ENCODE assay signal across 8 cellular contexts in the genomic region with DNA sequence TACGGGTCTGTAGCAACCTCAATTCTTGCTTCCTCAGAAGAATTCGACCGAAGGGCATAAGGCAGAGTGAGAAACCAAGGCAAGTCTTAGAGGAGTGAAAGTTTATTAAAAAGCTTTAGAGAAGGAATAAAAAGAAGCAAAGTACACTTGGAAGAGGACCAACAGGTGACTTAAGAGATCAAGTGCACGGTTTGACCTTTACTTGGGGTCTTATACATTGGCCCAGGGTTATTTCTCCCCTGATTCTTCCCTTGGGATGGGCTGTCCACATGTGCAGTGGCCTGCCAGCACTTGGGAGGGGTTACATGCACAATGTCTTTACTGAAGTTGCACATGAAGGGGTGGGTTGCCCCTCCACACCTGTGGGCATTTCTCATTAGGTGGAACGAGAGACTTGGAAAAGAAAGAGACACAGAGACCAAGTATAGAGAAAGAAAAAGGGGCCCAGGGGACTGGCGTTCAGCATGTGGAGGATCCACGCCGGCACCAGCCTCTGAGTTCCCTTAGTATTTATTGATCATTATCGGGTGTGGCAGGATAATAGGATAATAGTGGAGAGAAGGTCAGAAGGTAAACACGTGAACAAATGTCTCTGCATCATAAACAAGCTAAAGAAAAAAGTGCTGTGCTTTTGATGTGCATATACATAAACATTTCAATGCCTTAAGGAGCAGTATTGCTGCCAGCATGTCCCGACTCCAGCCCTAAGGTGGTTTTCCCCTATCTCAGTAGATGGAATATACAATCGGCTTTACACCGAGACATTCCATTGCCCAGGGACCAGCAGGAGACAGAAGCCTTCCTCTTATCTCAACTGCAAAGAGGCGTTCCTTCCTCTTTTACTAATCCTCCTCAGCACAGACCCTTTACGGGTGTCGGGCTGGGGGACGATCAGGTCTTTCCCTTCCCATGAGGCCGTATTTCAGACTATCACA. TPM values are rescaled to one million over a fixed set of nuclear protein-coding genes. Genes with fewer than 3 reads are reported as not detected.
DNase-seq lines count a peak whose midpoint lies in the region; ATAC-seq and TF ChIP-seq lines count a peak whose summit lies in the region.
"Not testable (repeated sequence)": the region's sequence is repeated elsewhere in the genome, so short reads cannot be mapped to it uniquely, and the experiment has no call there.

No MANE protein-coding gene starts in this region.

- peak overlapping the region; percentile 65 for H4K91ac ChIP-seq in trophoblast cell (ENCODE audit: low read depth, low read length)

- peak overlapping the region; percentile 95 for H2BK5ac ChIP-seq in mesendoderm (ENCODE audit: low read length)
- H2BK5ac ChIP-seq in trophoblast cell (ENCODE audit: low read depth, low read length, poor library complexity) = not testable (repeated sequence)

- peak overlapping the region; percentile 92 for H2AK5ac ChIP-seq in mesendoderm (ENCODE audit: low read length)
- H2AK5ac ChIP-seq in trophoblast cell (ENCODE audit: low read length) = not testable (repeated sequence)

- H3K4me2 ChIP-seq in hepatocyte = peak overlapping the region; percentile 68
- H3K4me2 ChIP-seq in mesendoderm (ENCODE audit: low read length); trophoblast cell (ENCODE audit: low read length): not testable (repeated sequence)

- H2AFZ ChIP-seq in hepatocyte = peak overlapping the region; percentile 33
- not testable (repeated sequence) for H2AFZ ChIP-seq in trophoblast cell (ENCODE audit: insufficient read depth, low read length, poor library complexity)

- H3K36me3 ChIP-seq in NT2/D1 (ENCODE audit: insufficient read depth, insufficient read length, low read length); hepatocyte (replicated peaks; ENCODE audit: insufficient read depth, low read depth); mesendoderm (ENCODE audit: control insufficient read depth, insufficient read depth, low read length); trophoblast cell (ENCODE audit: control insufficient read depth in 1 of 2, insufficient read depth in 2 of 2, low read length in 2 of 2); upper lobe of right lung: not testable (repeated sequence)

- H3K79me2 ChIP-seq in hepatocyte; mesendoderm (ENCODE audit: control insufficient read depth, insufficient read depth, low read length); trophoblast cell (ENCODE audit: control insufficient read depth, insufficient read depth, low read length, poor library complexity): not testable (repeated sequence)

- not testable (repeated sequence) for H3K23ac ChIP-seq in mesendoderm (ENCODE audit: low read length); trophoblast cell (ENCODE audit: low read length)

- peaks cover 13% of the 10 kb centered on the region for H3K36me3 Mint-ChIP-seq in CD4-positive, alpha-beta T cell (ENCODE audit: low read depth)
- not testable (repeated sequence) for H3K36me3 Mint-ChIP-seq in HFFc6 (ENCODE audit: low read depth); WTC11

- not testable (repeated sequence) for H4K5ac ChIP-seq in mesendoderm (ENCODE audit: low read length)

- peaks cover 14% of the 10 kb centered on the region for H3K4me1 Mint-ChIP-seq in CD4-positive, alpha-beta T cell (ENCODE audit: low read depth)
- H3K4me1 Mint-ChIP-seq in HFFc6 (ENCODE audit: low read depth) (peaks cover 26% of the 10 kb centered on the region), WTC11 (peaks cover 33% of the 10 kb centered on the region)

- DNase-seq in CD4-positive, alpha-beta T cell; HFFc6; WTC11 (ENCODE audit: low spot score); hepatocyte (ENCODE audit: low spot score); upper lobe of right lung: not testable (repeated sequence)
- DNase-seq in NT2/D1 (ENCODE audit: low read depth, low spot score) (peak; percentile 28), mesendoderm (peak; percentile 87), trophoblast cell (peak; percentile 82)

- 26% methylated on average over 18 of the region's 18 CpGs for WGBS in hepatocyte (ENCODE audit: low lambda C conversion rate, missing lambda C conversion rate)
- no CpG with 5 or more reads among the region's 18 CpGs for WGBS in mesendoderm (ENCODE audit: extremely low coverage, insufficient coverage, low lambda C conversion rate)
- no CpG with 5 or more reads among the region's 18 CpGs for WGBS in trophoblast cell (ENCODE audit: extremely low coverage, insufficient coverage, insufficient read length)

- not testable (repeated sequence) for H3K9me3 Mint-ChIP-seq in CD4-positive, alpha-beta T cell; HFFc6; WTC11

- not testable (repeated sequence) for H3K27ac ChIP-seq in CD4-positive, alpha-beta T cell (ENCODE audit: low read depth, low read length); trophoblast cell (ENCODE audit: low read depth, low read length)
- H3K27ac ChIP-seq in hepatocyte (peak overlapping the region; percentile 93), mesendoderm (ENCODE audit: low read depth, low read length) (peak overlapping the region; percentile 69), upper lobe of right lung (peak overlapping the region; percentile 74)

- H4K8ac ChIP-seq in mesendoderm (ENCODE audit: low read depth, low read length); trophoblast cell (ENCODE audit: low read depth, low read length): not testable (repeated sequence)

- intact Hi-C loops in CD4-positive, alpha-beta T cell (cut with DNase I, micrococcal nuclease) = loop anchor here in 1 of 2 experiments (5.0 to 10.0 kb wide), 2 partner anchors 44 to 634 kb away; partner anchors contain the start of genes RPL27A and TRIM66
- intact Hi-C loops in upper lobe of right lung (cut with DNase I) = not testable (repeated sequence)

- not testable (repeated sequence) for H3K9me2 ChIP-seq in hepatocyte (replicated peaks; ENCODE audit: insufficient read depth)

- H4K20me1 ChIP-seq in hepatocyte (ENCODE audit: insufficient read depth, poor library complexity, severe bottlenecking) = not testable (repeated sequence)

- H3K4me3 ChIP-seq in NT2/D1 (ENCODE audit: insufficient read length, low read depth); hepatocyte; mesendoderm (ENCODE audit: low read length); trophoblast cell (ENCODE audit: low read depth, low read length); upper lobe of right lung: not testable (repeated sequence)

- H3K14ac ChIP-seq in trophoblast cell (ENCODE audit: low read length) = not testable (repeated sequence)

- CTCF ChIA-PET in CD4-positive, alpha-beta T cell (lab: Charles Lee); WTC11 (lab: Charles Lee): not testable (repeated sequence)

- H3K9me3 ChIP-seq in CD4-positive, alpha-beta T cell (ENCODE audit: control insufficient read depth, low read length); NT2/D1 (ENCODE audit: insufficient read depth, low read length); hepatocyte (ENCODE audit: low read depth); trophoblast cell (ENCODE audit: insufficient read depth, low read depth, low read length); upper lobe of right lung: not testable (repeated sequence)

- peak overlapping the region; percentile 94 for H2BK120ac ChIP-seq in mesendoderm (ENCODE audit: low read depth, low read length)
- not testable (repeated sequence) for H2BK120ac ChIP-seq in trophoblast cell (ENCODE audit: insufficient read depth, low read length, poor library complexity)

- H3K27me3 Mint-ChIP-seq in CD4-positive, alpha-beta T cell = peaks cover 33% of the 10 kb centered on the region
- H3K27me3 Mint-ChIP-seq in HFFc6 (ENCODE audit: insufficient read depth); WTC11 (ENCODE audit: low read depth): not testable (repeated sequence)

- not testable (repeated sequence) for H3K4ac ChIP-seq in mesendoderm (ENCODE audit: low read depth, low read length); trophoblast cell (ENCODE audit: low read depth, low read length)

- H3K4me1 ChIP-seq in NT2/D1 (ENCODE audit: insufficient read depth, insufficient read length); mesendoderm (ENCODE audit: control insufficient read depth, low read depth, low read length); upper lobe of right lung: not testable (repeated sequence)
- peaks cover 20% of the 10 kb centered on the region for H3K4me1 ChIP-seq in hepatocyte (ENCODE audit: insufficient read depth)
- peaks cover 10 to 11% of the 10 kb centered on the region in 2 experiments for H3K4me1 ChIP-seq in trophoblast cell (ENCODE audit: control insufficient read depth in 1 of 2, insufficient read depth in 2 of 2, low read length in 2 of 2)

- not testable (repeated sequence) for H3K27me3 ChIP-seq in CD4-positive, alpha-beta T cell (ENCODE audit: control insufficient read depth, insufficient read depth, low read length); NT2/D1 (ENCODE audit: insufficient read depth, insufficient read length); hepatocyte; mesendoderm (ENCODE audit: insufficient read depth, low read length, poor library complexity); trophoblast cell (ENCODE audit: insufficient read depth, low read length); upper lobe of right lung

- not testable (repeated sequence) for H2BK15ac ChIP-seq in mesendoderm (replicated peaks; ENCODE audit: low read depth)

- H3K4me3 Mint-ChIP-seq in CD4-positive, alpha-beta T cell = peak overlapping the region; percentile 27
- H3K4me3 Mint-ChIP-seq in HFFc6 = not testable (repeated sequence)
- H3K4me3 Mint-ChIP-seq in WTC11 = peak overlapping the region; percentile 20

- ATAC-seq in CD4-positive, alpha-beta T cell (ENCODE audit: poor library complexity); WTC11; upper lobe of right lung: not testable (repeated sequence)

- peak overlapping the region; percentile 85 for H3K56ac ChIP-seq in mesendoderm (ENCODE audit: low read length)

- H3K27ac Mint-ChIP-seq in CD4-positive, alpha-beta T cell = not testable (repeated sequence)
- peak overlapping the region; percentile 56 for H3K27ac Mint-ChIP-seq in HFFc6
- H3K27ac Mint-ChIP-seq in WTC11 = peak overlapping the region; percentile 75

- H4K12ac ChIP-seq in trophoblast cell (ENCODE audit: low read depth, low read length) = not testable (repeated sequence)

- POLR2A ChIA-PET in CD4-positive, alpha-beta T cell (lab: Charles Lee); WTC11 (lab: Charles Lee): not testable (repeated sequence)

- H3K18ac ChIP-seq in mesendoderm (ENCODE audit: low read length) = peak overlapping the region; percentile 85
- H3K18ac ChIP-seq in trophoblast cell (ENCODE audit: low read length) = not testable (repeated sequence)

- not testable (repeated sequence) for H2BK12ac ChIP-seq in trophoblast cell (ENCODE audit: low read length)

- peak overlapping the region; percentile 62 for H3K9ac ChIP-seq in NT2/D1 (ENCODE audit: insufficient read length, low read depth)
- H3K9ac ChIP-seq in mesendoderm (ENCODE audit: low read length) = peak overlapping the region; percentile 50
- not testable (repeated sequence) for H3K9ac ChIP-seq in trophoblast cell (ENCODE audit: low read length)

- not testable (repeated sequence) for H3K79me1 ChIP-seq in mesendoderm (ENCODE audit: low read length)
- peaks cover 12% of the 10 kb centered on the region for H3K79me1 ChIP-seq in trophoblast cell (ENCODE audit: low read length)

- not testable (repeated sequence) for TF ChIP-seq CTCF in CD4-positive, alpha-beta T cell (IDR thresholded peaks at IDR 0.05); HFFc6 (IDR thresholded peaks at IDR 0.05); WTC11 (IDR thresholded peaks at IDR 0.05); hepatocyte (IDR thresholded peaks at IDR 0.05; ENCODE audit: poor library complexity); upper lobe of right lung (IDR thresholded peaks at IDR 0.05)

RNA-seq across cellular contexts. Expression of gene TMEM41B, which starts 4.3 kb away (rescaled TPM):
- total RNA-seq in CD4-positive, alpha-beta T cell = 10 to 100 TPM; 41.4 to 42.7 TPM
- 10 to 100 TPM; 30.5 to 35.3 (median 32.6) TPM for total RNA-seq in HFFc6 (2021; fragmentation: NEBNext Ultra II Directional; extraction: Animal tissue kit (Norgen Biotek cat#: 25700))
- total RNA-seq in WTC11 (2021) (45.8 to 46.5 TPM (median 46.1 TPM) in 3 replicates), hepatocyte (74.4 and 90.6 TPM in 2 replicates), upper lobe of right lung (71.6 TPM)
- 34.1 and 39.6 TPM in 2 replicates for polyA plus RNA-seq in hepatocyte
- polyA plus RNA-seq in mesendoderm (2013, experiment 1 of 2) = 45.8 TPM
- 44.7 TPM for polyA plus RNA-seq in mesendoderm (2013, experiment 2 of 2)
- polyA plus RNA-seq in trophoblast cell (2013) = 67.0 and 71.4 TPM in 2 replicates

RNA-seq across cellular contexts. Expression of gene DENND5A, which starts 53.6 kb away (rescaled TPM):
- 100 to 1,000 TPM; 101 to 103 TPM for total RNA-seq in CD4-positive, alpha-beta T cell
- total RNA-seq in HFFc6 (2021; fragmentation: NEBNext Ultra II Directional; extraction: Animal tissue kit (Norgen Biotek cat#: 25700)) = 100 to 1,000 TPM in 1 of 6 experiments, 10 to 100 TPM in 5; 82.0 to 106 (median 92.8) TPM
- 65.9 to 69.3 TPM (median 69.1 TPM) in 3 replicates for total RNA-seq in WTC11 (2021)
- 45.3 and 56.4 TPM in 2 replicates for total RNA-seq in hepatocyte
- 29.7 and 29.9 TPM in 2 replicates for polyA plus RNA-seq in hepatocyte
- polyA plus RNA-seq in mesendoderm (2013, experiment 1 of 2) = 38.4 TPM
- polyA plus RNA-seq in mesendoderm (2013, experiment 2 of 2) = 41.5 TPM
- polyA plus RNA-seq in trophoblast cell (2013) = 57.3 and 58.2 TPM in 2 replicates
- 90.8 TPM for total RNA-seq in upper lobe of right lung
